Comparison of ENCODE assay signal across 19 cellular contexts in the genomic region with DNA sequence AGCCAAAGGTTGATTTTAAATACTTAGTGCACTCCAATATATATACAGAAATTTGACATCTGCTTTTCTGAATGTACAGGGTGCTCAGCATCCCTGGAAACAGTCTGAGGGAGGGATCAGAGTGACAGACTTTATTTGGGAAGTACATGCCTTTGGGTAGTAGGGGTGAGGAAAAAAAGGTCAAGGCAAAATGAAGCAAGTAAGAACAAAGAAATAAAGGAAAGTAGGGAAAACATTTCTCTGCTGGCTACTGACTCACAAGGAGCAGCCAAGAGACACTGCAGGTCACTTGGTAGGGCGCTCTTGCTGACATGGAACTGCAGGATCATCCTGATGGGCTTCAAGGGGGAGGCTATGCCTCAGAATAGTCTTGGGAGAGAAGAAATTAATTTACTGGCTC.
DNase-seq lines count a peak whose midpoint lies in the region; ATAC-seq, FAIRE-seq and TF ChIP-seq lines count a peak whose summit lies in the region.
"Had no signal": no experiment of that assay in that cellular context is flagged by ENCODE, and none has a peak within 500 bp of the region (broad histone marks: within the 10 kb centered on the region; RNA-seq: fewer than 3 reads in every experiment).

No MANE protein-coding gene starts in this region.

- H3K4me2 ChIP-seq in A549 (peak overlapping the region; percentile 35), mesenchymal stem cell (ENCODE audit: low read length, poor library complexity, severe bottlenecking) (no peak overlapping the region), PC-3 (ENCODE audit: low read length) (no peak overlapping the region)

- H2BK5ac ChIP-seq in mesenchymal stem cell (ENCODE audit: low read depth, low read length, poor library complexity, severe bottlenecking) = peak overlapping the region; percentile 98

- no peaks in the 10 kb centered on the region for H3F3A ChIP-seq in PC-3 (ENCODE audit: low read length, unreplicated experiment)

- H3K9me3 ChIP-seq in A549 (peaks cover 3% of the 10 kb centered on the region; the same call in 1 of the 3 replicates), mesenchymal stem cell (ENCODE audit: control insufficient read depth, low read length) (no peaks in the 10 kb centered on the region), PC-3 (ENCODE audit: low read length) (no peaks in the 10 kb centered on the region)

- no peak overlapping the region for H3K9ac ChIP-seq in mesenchymal stem cell (ENCODE audit: low read length)
- H3K9ac ChIP-seq in PC-3 (ENCODE audit: low read length) = no peak overlapping the region
- H3K9ac ChIP-seq: GM23248 had no signal

- H3K4me1 ChIP-seq in A549 (peaks cover 75% of the 10 kb centered on the region), mesenchymal stem cell (ENCODE audit: control insufficient read depth, insufficient read depth, low read depth, low read length) (peaks cover 4% of the 10 kb centered on the region), PC-3 (ENCODE audit: insufficient read depth, low read length) (no peaks in the 10 kb centered on the region)

- no peak; a peak in 1 of 5 replicates for TF ChIP-seq RAD21 in A549 (conservative IDR thresholded peaks at IDR 0.05 in 1 of 2, IDR thresholded peaks at IDR 0.05 in 1 of 2)

- no peak overlapping the region for H3K4ac ChIP-seq in mesenchymal stem cell (ENCODE audit: low read depth in 1 of 2, low read length in 2 of 2)

- no peaks in the 10 kb centered on the region for H3K27me3 Mint-ChIP-seq in chondrocyte (ENCODE audit: low read depth)

- peak overlapping the region; percentile 71 for H2AK5ac ChIP-seq in mesenchymal stem cell (ENCODE audit: low read length, severe bottlenecking)

- no peak for TF ChIP-seq POLR2A in A549 (IDR thresholded peaks at IDR 0.05; ENCODE audit: low read length)

- H3K36me3 Mint-ChIP-seq in chondrocyte (ENCODE audit: low read depth) = peaks cover 2% of the 10 kb centered on the region
- H3K36me3 Mint-ChIP-seq: CD4-positive, alpha-beta memory T cell had no signal

- H3K14ac ChIP-seq in mesenchymal stem cell (ENCODE audit: low read length in 2 of 2) = no peak overlapping the region

- TF ChIP-seq CTCF in A549 (IDR thresholded peaks at IDR 0.05) (no peak), chondrocyte (IDR thresholded peaks at IDR 0.05) (no peak), PC-3 (conservative IDR thresholded peaks at IDR 0.05; ENCODE audit: low read depth, low read length) (no peak)

- no peak overlapping the region for H3K23ac ChIP-seq in mesenchymal stem cell (ENCODE audit: low read length in 2 of 2)

- DNase-seq in A549 (ENCODE audit: low read depth in 1 of 2, low spot score in 1 of 2) = peak in 1 of 2 experiments; percentile 71
- DNase-seq in chondrocyte (ENCODE audit: low spot score) = no peak
- no peak for DNase-seq in mesenchymal stem cell
- peak; percentile 56 for DNase-seq in renal cortical epithelial cell (ENCODE audit: low read depth)
- no peak for DNase-seq in PC-3
- DNase-seq in GM19240 (ENCODE audit: insufficient read length, low spot score) = no peak
- DNase-seq: 8988T; C1 segment of cervical spinal cord; CD4-positive, alpha-beta memory T cell; COR-L47; DMS153; DND-41; GDM1; GM23248; H9; HFFc6 had no signal

- no peak for TF ChIP-seq EP300 in A549 (IDR thresholded peaks at IDR 0.05)

- ATAC-seq in A549 = peak; percentile 11 to 17; a peak in 4 of 6 replicates
- no peak for ATAC-seq in GM18861 (IDR thresholded peaks at IDR 0.05; ENCODE audit: unreplicated experiment)
- ATAC-seq in PC-3 = no peak
- ATAC-seq: GM12878 had no signal

- no peaks in the 10 kb centered on the region for H3K79me1 ChIP-seq in mesenchymal stem cell (replicated peaks; ENCODE audit: low read length, poor library complexity, severe bottlenecking)

- FAIRE-seq in A549 (lab: Jason Lieb, UNC) = peak; percentile 49
- FAIRE-seq: GM12878, H1 had no signal

- POLR2A ChIA-PET in A549 (lab: Yijun Ruan, JAX) (no interaction called here), PC-3 (lab: Charles Lee; ENCODE audit: unreplicated experiment) (no interaction called here)

- H3K27ac ChIP-seq in A549 = peak overlapping the region; percentile 81 to 85
- peak overlapping the region; percentile 92 for H3K27ac ChIP-seq in mesenchymal stem cell (ENCODE audit: low read length, poor library complexity, severe bottlenecking)
- no peak overlapping the region for H3K27ac ChIP-seq in PC-3 (ENCODE audit: low read length)
- H3K27ac ChIP-seq: GM23248 had no signal

- H3K27ac Mint-ChIP-seq in chondrocyte (ENCODE audit: unreplicated experiment) = peak overlapping the region; percentile 38
- H3K27ac Mint-ChIP-seq: CD4-positive, alpha-beta memory T cell; H9; HFFc6 had no signal

- H2BK15ac ChIP-seq in mesenchymal stem cell (ENCODE audit: low read depth, poor library complexity, severe bottlenecking) = no peak overlapping the region

- no peak overlapping the region for H3K18ac ChIP-seq in mesenchymal stem cell (ENCODE audit: low read depth in 1 of 2, low read length in 2 of 2)

- H3K4me1 Mint-ChIP-seq in chondrocyte (ENCODE audit: low read depth) = peaks cover 6% of the 10 kb centered on the region

- H3K9me2 ChIP-seq in PC-3 (replicated peaks; ENCODE audit: low read length) = no peaks in the 10 kb centered on the region

- H3K4me3 Mint-ChIP-seq in chondrocyte (ENCODE audit: unreplicated experiment) = no peak overlapping the region
- H3K4me3 Mint-ChIP-seq: CD4-positive, alpha-beta memory T cell; H9; HFFc6 had no signal

- H3K9me3 Mint-ChIP-seq in chondrocyte (ENCODE audit: low read depth) = no peaks in the 10 kb centered on the region
- H3K9me3 Mint-ChIP-seq: H9, HFFc6 had no signal

- H2BK12ac ChIP-seq in mesenchymal stem cell (ENCODE audit: low read length in 2 of 2) = no peak overlapping the region

- H4K8ac ChIP-seq in mesenchymal stem cell (ENCODE audit: low read length) = no peak overlapping the region

- CTCF ChIA-PET in A549 (lab: Yijun Ruan, JAX) = interaction anchor here (0.6 to 5.0 kb wide), 3 partner anchors 71 to 145 kb away, joined by 3 to 33 read pairs (median 5); no protein-coding TSS in a partner anchor
- CTCF ChIA-PET in PC-3 (lab: Charles Lee) = no interaction called here

- H3K36me3 ChIP-seq in mesenchymal stem cell (ENCODE audit: control insufficient read depth in 1 of 2, insufficient read depth in 2 of 2, low read depth in 1 of 2, low read length in 2 of 2) (no peaks in the 10 kb centered on the region), PC-3 (ENCODE audit: low read depth, low read length) (no peaks in the 10 kb centered on the region)

- intact Hi-C loops in PC-3 (cut with micrococcal nuclease) = no loop called here

- H4K20me1 ChIP-seq in PC-3 (ENCODE audit: low read length) = no peaks in the 10 kb centered on the region

- H2AFZ ChIP-seq in mesenchymal stem cell (ENCODE audit: low read depth, low read length) = no peak overlapping the region
- no peak overlapping the region for H2AFZ ChIP-seq in PC-3 (ENCODE audit: low read length)
- H2AFZ ChIP-seq: GM23248 had no signal

- H3K27me3 ChIP-seq in mesenchymal stem cell (ENCODE audit: control insufficient read depth in 1 of 2, insufficient read depth in 1 of 2, low read length in 2 of 2) (no peaks in the 10 kb centered on the region), PC-3 (ENCODE audit: low read length) (no peaks in the 10 kb centered on the region)

- H4K91ac ChIP-seq in mesenchymal stem cell (ENCODE audit: low read length) = no peak overlapping the region

- 67% methylated on average over 1 of the region's 1 CpG for WGBS in A549 (ENCODE audit: missing lambda C conversion rate)
- WGBS in mesenchymal stem cell = 67% methylated on average over 1 of the region's 1 CpG

- H3K4me3 ChIP-seq in A549 (no peak overlapping the region), mesenchymal stem cell (ENCODE audit: insufficient read depth in 1 of 2, low read depth in 1 of 2, low read length in 2 of 2) (no peak overlapping the region), PC-3 (ENCODE audit: low read length) (no peak overlapping the region)
- H3K4me3 ChIP-seq: GM12878, GM23248 had no signal

- H2BK120ac ChIP-seq in mesenchymal stem cell (ENCODE audit: low read depth, low read length) = no peak overlapping the region

- BruUV-seq in PC-3 (replicated peaks; lab: Mats Ljungman, UMichigan) = no TSS peak

- no peaks in the 10 kb centered on the region for H3K79me2 ChIP-seq in PC-3 (ENCODE audit: low read length)

TF ChIP-seq in A549, 52 proteins besides CTCF, POLR2A, EP300 and RAD21:
- no peak for TF ChIP-seq POLR2AphosphoS2 (conservative IDR thresholded peaks at IDR 0.05; ENCODE audit: low read length)
- no peak for TF ChIP-seq ZNF302 (CRISPR knock-in tag; IDR thresholded peaks at IDR 0.05)
- TF ChIP-seq, protein P1, sequence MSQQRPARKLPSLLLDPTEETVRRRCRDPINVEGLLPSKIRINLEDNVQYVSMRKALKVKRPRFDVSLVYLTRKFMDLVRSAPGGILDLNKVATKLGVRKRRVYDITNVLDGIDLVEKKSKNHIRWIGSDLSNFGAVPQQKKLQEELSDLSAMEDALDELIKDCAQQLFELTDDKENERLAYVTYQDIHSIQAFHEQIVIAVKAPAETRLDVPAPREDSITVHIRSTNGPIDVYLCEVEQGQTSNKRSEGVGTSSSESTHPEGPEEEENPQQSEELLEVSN (IDR thresholded peaks at IDR 0.05; ENCODE audit: borderline replicate concordance, low read depth) = no peak
- peak; percentile 10; the same call in 1 of the 2 replicates for TF ChIP-seq GATA3 (IDR thresholded peaks at IDR 0.05; ENCODE audit: borderline replicate concordance)
- TF ChIP-seq CBX8 (IDR thresholded peaks at IDR 0.05) = no peak
- TF ChIP-seq ZFP36 (IDR thresholded peaks at IDR 0.05; ENCODE audit: borderline replicate concordance, partially characterized antibody) = peak; percentile 29
- TF ChIP-seq CEBPB (IDR thresholded peaks at IDR 0.05) = no peak
- TF ChIP-seq JUNB (IDR thresholded peaks at IDR 0.05) = no peak

Comparison
In these comparisons a context has a peak if more than half of its experiments do, and no peak if none do; other contexts are left out.
1. ATAC-seq: peak in A549 (2 of 2); none in GM18861 (single experiment) and PC-3 (single experiment).